In genomic region chr10:5147981-5148677, GRCh38 we compare ENCODE assay signal across 23 cellular contexts. TPM values are rescaled to one million over a fixed set of nuclear protein-coding genes. Genes with fewer than 3 reads are reported as not detected.
"Had no signal": no experiment of that assay in that cellular context is flagged by ENCODE, and none has a peak within 500 bp of the region (broad histone marks: within the 10 kb centered on the region; RNA-seq: fewer than 3 reads in every experiment).

No MANE protein-coding gene starts in this region.

- DNase-seq: activated CD4-positive, alpha-beta T cell treated with anti-CD3 and anti-CD28 coated beads, Interleukin-2, amount 10 ng/mL, durations not matched to agents 24 days and 14 days; activated CD4-positive, CD25-positive, alpha-beta regulatory T cell; activated CD8-positive, alpha-beta memory T cell treated with anti-CD3 and anti-CD28 coated beads, Interleukin-2, amount 50 U/mL, for 48 hours; activated naive CD8-positive, alpha-beta T cell treated with anti-CD3 and anti-CD28 coated beads for 36 hours; activated T-cell treated with anti-CD3 and anti-CD28 coated beads, Interleukin-2, amount 50 U/mL, for 72 hours; amygdala; effector memory CD8-positive, alpha-beta T cell; foreskin melanocyte; head of caudate nucleus; immature natural killer cell; nucleus accumbens; stimulated activated CD4-positive, alpha-beta T cell treated with anti-CD3 and anti-CD28 coated beads, Interleukin-4, amount 100 ng/mL, for 24 hours; stimulated activated naive CD4-positive, alpha-beta T cell; substantia nigra; T-helper 2 cell had no signal

- H3K4me1 ChIP-seq: right atrium auricular region, tibial nerve had no signal

- H3K36me3 Mint-ChIP-seq: activated naive CD8-positive, alpha-beta T cell treated with anti-CD3 and anti-CD28 coated beads for 36 hours had no signal

- H3K27ac Mint-ChIP-seq: activated CD4-positive, alpha-beta T cell treated with anti-CD3 and anti-CD28 coated beads, Interleukin-2, amount 10 ng/mL, durations not matched to agents 24 days and 14 days; activated naive CD8-positive, alpha-beta T cell treated with anti-CD3 and anti-CD28 coated beads for 36 hours; activated T-cell treated with anti-CD3 and anti-CD28 coated beads, Interleukin-2, amount 50 U/mL, for 72 hours; effector memory CD8-positive, alpha-beta T cell; immature natural killer cell; nephron had no signal

- H3K4me3 ChIP-seq: lung, right atrium auricular region, skin epidermis, tibial nerve had no signal

- H3K27me3 Mint-ChIP-seq: activated CD4-positive, alpha-beta T cell treated with anti-CD3 and anti-CD28 coated beads, Interleukin-2, amount 10 ng/mL, durations not matched to agents 24 days and 14 days; effector memory CD8-positive, alpha-beta T cell had no signal

- H3K4me1 Mint-ChIP-seq: activated CD4-positive, alpha-beta T cell treated with anti-CD3 and anti-CD28 coated beads, Interleukin-2, amount 10 ng/mL, durations not matched to agents 24 days and 14 days; activated naive CD8-positive, alpha-beta T cell treated with anti-CD3 and anti-CD28 coated beads for 36 hours; immature natural killer cell had no signal

- H3K4me3 Mint-ChIP-seq: activated CD4-positive, alpha-beta T cell treated with anti-CD3 and anti-CD28 coated beads, Interleukin-2, amount 10 ng/mL, durations not matched to agents 24 days and 14 days; activated naive CD8-positive, alpha-beta T cell treated with anti-CD3 and anti-CD28 coated beads for 36 hours; activated T-cell treated with anti-CD3 and anti-CD28 coated beads, Interleukin-2, amount 50 U/mL, for 72 hours; effector memory CD8-positive, alpha-beta T cell; immature natural killer cell; nephron had no signal

- H3K27ac ChIP-seq: epithelial cell of prostate, right atrium auricular region, skin epidermis had no signal

- H3K36me3 ChIP-seq: right atrium auricular region, tibial nerve had no signal

- H3K27me3 ChIP-seq: right atrium auricular region, tibial nerve had no signal

- ATAC-seq: activated T-cell treated with anti-CD3 and anti-CD28 coated beads, Interleukin-2, amount 50 U/mL, for 72 hours; effector memory CD8-positive, alpha-beta T cell had no signal

RNA-seq across cellular contexts. Expression of gene AKR1C8, which starts 36.8 kb away (rescaled TPM):
- total RNA-seq: activated CD4-positive, alpha-beta T cell treated with anti-CD3 and anti-CD28 coated beads, Interleukin-2, amount 10 ng/mL, durations not matched to agents 24 days and 14 days; activated T-cell treated with anti-CD3 and anti-CD28 coated beads, Interleukin-2, amount 50 U/mL, for 72 hours; fibroblast of lung; posterior vena cava; right atrium auricular region; tibial nerve had no signal

RNA-seq across cellular contexts. Expression of gene AKR1C4, which starts 48.5 kb away (rescaled TPM):
- total RNA-seq: activated CD4-positive, alpha-beta T cell treated with anti-CD3 and anti-CD28 coated beads, Interleukin-2, amount 10 ng/mL, durations not matched to agents 24 days and 14 days; activated naive CD8-positive, alpha-beta T cell treated with anti-CD3 and anti-CD28 coated beads for 36 hours; activated T-cell treated with anti-CD3 and anti-CD28 coated beads, Interleukin-2, amount 50 U/mL, for 72 hours; fibroblast of lung; lung; posterior vena cava; right atrium auricular region; tibial nerve had no signal

RNA-seq across cellular contexts. Expression of gene AKR1C3, which starts 53.9 kb away (rescaled TPM):
- total RNA-seq: activated CD4-positive, alpha-beta T cell treated with anti-CD3 and anti-CD28 coated beads, Interleukin-2, amount 10 ng/mL, durations not matched to agents 24 days and 14 days had no signal
